ENCODE assay signal across 1 cellular context in the genomic region with DNA sequence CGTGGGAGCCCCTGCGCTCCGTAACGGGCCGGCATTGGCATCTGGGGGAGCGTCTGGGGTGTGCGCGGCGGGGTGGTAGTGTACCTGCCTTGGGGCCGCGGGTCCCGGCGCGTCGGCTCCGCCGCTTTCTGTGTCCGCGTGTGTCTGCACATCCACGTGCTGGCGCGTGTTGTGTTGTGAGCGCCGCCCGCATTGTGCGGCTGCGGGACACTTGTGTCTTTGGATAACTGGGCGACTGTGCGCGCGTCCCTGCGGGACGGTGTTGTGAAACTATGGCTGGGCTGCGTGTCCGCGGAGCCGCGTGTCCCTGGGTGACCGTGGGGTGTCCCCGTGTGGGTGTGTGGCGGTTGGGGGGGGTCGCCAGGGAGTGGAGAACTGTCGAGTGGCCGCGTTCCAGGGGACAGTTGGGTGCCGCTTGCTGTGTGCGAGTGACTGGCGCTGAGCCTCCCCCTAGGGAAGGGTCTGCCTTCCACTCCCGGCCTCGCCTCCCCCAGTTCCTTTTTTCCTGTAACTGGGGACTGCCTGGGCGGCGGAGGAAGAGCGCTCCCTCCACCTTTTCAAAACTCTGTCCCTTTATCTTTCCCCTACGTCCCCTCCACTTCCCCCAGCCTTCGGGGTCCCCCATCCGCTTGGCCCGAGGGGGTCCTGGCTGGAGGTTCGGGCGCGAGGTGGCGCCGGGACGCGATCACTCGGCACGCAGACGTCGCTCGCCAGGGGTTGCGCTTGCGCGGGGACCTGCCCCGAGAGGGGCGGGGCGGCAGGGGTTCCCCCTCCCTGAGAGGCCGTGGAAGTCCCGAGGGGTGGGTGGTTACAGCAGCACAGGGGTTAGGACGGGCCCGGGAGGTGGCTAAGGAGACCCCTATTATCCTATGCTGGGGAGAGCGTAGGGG.
A peak's percentile ranks its signal among the peaks of the same experiment; 100 is the strongest.
TF ChIP-seq lines count a peak whose summit lies in the region.

No MANE protein-coding gene starts in this region.

TF ChIP-seq in HepG2, 621 proteins besides CTCF, POLR2A, EP300 and RAD21 (continued from another document and continues in another):
- TF ChIP-seq, protein P1, sequence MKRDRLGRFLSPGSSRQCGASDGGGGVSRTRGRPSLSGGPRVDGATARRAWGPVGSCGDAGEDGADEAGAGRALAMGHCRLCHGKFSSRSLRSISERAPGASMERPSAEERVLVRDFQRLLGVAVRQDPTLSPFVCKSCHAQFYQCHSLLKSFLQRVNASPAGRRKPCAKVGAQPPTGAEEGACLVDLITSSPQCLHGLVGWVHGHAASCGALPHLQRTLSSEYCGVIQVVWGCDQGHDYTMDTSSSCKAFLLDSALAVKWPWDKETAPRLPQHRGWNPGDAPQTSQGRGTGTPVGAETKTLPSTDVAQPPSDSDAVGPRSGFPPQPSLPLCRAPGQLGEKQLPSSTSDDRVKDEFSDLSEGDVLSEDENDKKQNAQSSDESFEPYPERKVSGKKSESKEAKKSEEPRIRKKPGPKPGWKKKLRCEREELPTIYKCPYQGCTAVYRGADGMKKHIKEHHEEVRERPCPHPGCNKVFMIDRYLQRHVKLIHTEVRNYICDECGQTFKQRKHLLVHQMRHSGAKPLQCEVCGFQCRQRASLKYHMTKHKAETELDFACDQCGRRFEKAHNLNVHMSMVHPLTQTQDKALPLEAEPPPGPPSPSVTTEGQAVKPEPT (CRISPR knock-in tag; IDR thresholded peaks at IDR 0.05; ENCODE audit: low read depth) = 0 out of 2 replicates have a peak, but pooled peaks have one; percentile 28
- TF ChIP-seq SMARCC2 (IDR thresholded peaks at IDR 0.05) (no peak), HOXD1 (CRISPR knock-in tag; IDR thresholded peaks at IDR 0.05) (0 out of 2 replicates have a peak, but pooled peaks have one; percentile 20), NFE2 (CRISPR knock-in tag; IDR thresholded peaks at IDR 0.05) (no peak), FLYWCH1 (CRISPR knock-in tag; IDR thresholded peaks at IDR 0.05) (no peak), EED (CRISPR knock-in tag; IDR thresholded peaks at IDR 0.05) (no peak), ATRX (CRISPR knock-in tag; IDR thresholded peaks at IDR 0.05; ENCODE audit: borderline replicate concordance) (no peak), MEIS2 (CRISPR knock-in tag; IDR thresholded peaks at IDR 0.05) (no peak), ZNF552 (CRISPR knock-in tag; IDR thresholded peaks at IDR 0.05; ENCODE audit: borderline replicate concordance) (no peak), BORCS8-MEF2B (CRISPR knock-in tag; IDR thresholded peaks at IDR 0.05) (no peak), ASH2L (IDR thresholded peaks at IDR 0.05; ENCODE audit: insufficient read length, low read depth, low read length) (no peak), WIZ (CRISPR knock-in tag; IDR thresholded peaks at IDR 0.05) (no peak), REPIN1 (CRISPR knock-in tag; IDR thresholded peaks at IDR 0.05; ENCODE audit: borderline replicate concordance, low read depth) (no peak), ATAD3A (CRISPR knock-in tag; IDR thresholded peaks at IDR 0.05) (no peak), ZNF557 (CRISPR knock-in tag; IDR thresholded peaks at IDR 0.05) (no peak), ZSCAN9 (CRISPR knock-in tag; IDR thresholded peaks at IDR 0.05; ENCODE audit: borderline replicate concordance) (peak; percentile 23; the same call in 1 of the 2 replicates), ZNF451 (CRISPR knock-in tag; IDR thresholded peaks at IDR 0.05) (peak; percentile 67; the same call in 1 of the 2 replicates), FOXK2 (IDR thresholded peaks at IDR 0.05) (no peak), JARID2 (CRISPR knock-in tag; IDR thresholded peaks at IDR 0.05; ENCODE audit: insufficient replicate concordance) (no peak), TEAD2 (CRISPR knock-in tag; IDR thresholded peaks at IDR 0.05) (no peak), MLLT10 (CRISPR knock-in tag; IDR thresholded peaks at IDR 0.05) (no peak), PHF20 (CRISPR knock-in tag; IDR thresholded peaks at IDR 0.05) (no peak), GATAD1 (CRISPR knock-in tag; IDR thresholded peaks at IDR 0.05) (no peak)
- TF ChIP-seq, protein P2, sequence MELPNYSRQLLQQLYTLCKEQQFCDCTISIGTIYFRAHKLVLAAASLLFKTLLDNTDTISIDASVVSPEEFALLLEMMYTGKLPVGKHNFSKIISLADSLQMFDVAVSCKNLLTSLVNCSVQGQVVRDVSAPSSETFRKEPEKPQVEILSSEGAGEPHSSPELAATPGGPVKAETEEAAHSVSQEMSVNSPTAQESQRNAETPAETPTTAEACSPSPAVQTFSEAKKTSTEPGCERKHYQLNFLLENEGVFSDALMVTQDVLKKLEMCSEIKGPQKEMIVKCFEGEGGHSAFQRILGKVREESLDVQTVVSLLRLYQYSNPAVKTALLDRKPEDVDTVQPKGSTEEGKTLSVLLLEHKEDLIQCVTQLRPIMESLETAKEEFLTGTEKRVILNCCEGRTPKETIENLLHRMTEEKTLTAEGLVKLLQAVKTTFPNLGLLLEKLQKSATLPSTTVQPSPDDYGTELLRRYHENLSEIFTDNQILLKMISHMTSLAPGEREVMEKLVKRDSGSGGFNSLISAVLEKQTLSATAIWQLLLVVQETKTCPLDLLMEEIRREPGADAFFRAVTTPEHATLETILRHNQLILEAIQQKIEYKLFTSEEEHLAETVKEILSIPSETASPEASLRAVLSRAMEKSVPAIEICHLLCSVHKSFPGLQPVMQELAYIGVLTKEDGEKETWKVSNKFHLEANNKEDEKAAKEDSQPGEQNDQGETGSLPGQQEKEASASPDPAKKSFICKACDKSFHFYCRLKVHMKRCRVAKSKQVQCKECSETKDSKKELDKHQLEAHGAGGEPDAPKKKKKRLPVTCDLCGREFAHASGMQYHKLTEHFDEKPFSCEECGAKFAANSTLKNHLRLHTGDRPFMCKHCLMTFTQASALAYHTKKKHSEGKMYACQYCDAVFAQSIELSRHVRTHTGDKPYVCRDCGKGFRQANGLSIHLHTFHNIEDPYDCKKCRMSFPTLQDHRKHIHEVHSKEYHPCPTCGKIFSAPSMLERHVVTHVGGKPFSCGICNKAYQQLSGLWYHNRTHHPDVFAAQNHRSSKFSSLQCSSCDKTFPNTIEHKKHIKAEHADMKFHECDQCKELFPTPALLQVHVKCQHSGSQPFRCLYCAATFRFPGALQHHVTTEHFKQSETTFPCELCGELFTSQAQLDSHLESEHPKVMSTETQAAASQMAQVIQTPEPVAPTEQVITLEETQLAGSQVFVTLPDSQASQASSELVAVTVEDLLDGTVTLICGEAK (IDR thresholded peaks at IDR 0.05) = no peak
- TF ChIP-seq, protein P2 (CRISPR knock-in tag; IDR thresholded peaks at IDR 0.05) = peak; percentile 52; the same call in 1 of the 2 replicates
- TF ChIP-seq, protein P3, sequence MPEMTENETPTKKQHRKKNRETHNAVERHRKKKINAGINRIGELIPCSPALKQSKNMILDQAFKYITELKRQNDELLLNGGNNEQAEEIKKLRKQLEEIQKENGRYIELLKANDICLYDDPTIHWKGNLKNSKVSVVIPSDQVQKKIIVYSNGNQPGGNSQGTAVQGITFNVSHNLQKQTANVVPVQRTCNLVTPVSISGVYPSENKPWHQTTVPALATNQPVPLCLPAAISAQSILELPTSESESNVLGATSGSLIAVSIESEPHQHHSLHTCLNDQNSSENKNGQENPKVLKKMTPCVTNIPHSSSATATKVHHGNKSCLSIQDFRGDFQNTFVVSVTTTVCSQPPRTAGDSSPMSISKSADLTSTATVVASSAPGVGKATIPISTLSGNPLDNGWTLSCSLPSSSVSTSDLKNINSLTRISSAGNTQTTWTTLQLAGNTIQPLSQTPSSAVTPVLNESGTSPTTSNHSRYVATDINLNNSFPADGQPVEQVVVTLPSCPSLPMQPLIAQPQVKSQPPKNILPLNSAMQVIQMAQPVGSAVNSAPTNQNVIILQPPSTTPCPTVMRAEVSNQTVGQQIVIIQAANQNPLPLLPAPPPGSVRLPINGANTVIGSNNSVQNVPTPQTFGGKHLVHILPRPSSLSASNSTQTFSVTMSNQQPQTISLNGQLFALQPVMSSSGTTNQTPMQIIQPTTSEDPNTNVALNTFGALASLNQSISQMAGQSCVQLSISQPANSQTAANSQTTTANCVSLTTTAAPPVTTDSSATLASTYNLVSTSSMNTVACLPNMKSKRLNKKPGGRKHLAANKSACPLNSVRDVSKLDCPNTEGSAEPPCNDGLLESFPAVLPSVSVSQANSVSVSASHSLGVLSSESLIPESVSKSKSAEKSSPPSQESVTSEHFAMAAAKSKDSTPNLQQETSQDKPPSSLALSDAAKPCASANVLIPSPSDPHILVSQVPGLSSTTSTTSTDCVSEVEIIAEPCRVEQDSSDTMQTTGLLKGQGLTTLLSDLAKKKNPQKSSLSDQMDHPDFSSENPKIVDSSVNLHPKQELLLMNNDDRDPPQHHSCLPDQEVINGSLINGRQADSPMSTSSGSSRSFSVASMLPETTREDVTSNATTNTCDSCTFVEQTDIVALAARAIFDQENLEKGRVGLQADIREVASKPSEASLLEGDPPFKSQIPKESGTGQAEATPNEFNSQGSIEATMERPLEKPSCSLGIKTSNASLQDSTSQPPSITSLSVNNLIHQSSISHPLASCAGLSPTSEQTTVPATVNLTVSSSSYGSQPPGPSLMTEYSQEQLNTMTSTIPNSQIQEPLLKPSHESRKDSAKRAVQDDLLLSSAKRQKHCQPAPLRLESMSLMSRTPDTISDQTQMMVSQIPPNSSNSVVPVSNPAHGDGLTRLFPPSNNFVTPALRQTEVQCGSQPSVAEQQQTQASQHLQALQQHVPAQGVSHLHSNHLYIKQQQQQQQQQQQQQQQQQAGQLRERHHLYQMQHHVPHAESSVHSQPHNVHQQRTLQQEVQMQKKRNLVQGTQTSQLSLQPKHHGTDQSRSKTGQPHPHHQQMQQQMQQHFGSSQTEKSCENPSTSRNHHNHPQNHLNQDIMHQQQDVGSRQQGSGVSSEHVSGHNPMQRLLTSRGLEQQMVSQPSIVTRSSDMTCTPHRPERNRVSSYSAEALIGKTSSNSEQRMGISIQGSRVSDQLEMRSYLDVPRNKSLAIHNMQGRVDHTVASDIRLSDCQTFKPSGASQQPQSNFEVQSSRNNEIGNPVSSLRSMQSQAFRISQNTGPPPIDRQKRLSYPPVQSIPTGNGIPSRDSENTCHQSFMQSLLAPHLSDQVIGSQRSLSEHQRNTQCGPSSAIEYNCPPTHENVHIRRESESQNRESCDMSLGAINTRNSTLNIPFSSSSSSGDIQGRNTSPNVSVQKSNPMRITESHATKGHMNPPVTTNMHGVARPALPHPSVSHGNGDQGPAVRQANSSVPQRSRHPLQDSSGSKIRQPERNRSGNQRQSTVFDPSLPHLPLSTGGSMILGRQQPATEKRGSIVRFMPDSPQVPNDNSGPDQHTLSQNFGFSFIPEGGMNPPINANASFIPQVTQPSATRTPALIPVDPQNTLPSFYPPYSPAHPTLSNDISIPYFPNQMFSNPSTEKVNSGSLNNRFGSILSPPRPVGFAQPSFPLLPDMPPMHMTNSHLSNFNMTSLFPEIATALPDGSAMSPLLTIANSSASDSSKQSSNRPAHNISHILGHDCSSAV (CRISPR knock-in tag; IDR thresholded peaks at IDR 0.05; ENCODE audit: borderline replicate concordance) = no peak
- TF ChIP-seq, protein P4, sequence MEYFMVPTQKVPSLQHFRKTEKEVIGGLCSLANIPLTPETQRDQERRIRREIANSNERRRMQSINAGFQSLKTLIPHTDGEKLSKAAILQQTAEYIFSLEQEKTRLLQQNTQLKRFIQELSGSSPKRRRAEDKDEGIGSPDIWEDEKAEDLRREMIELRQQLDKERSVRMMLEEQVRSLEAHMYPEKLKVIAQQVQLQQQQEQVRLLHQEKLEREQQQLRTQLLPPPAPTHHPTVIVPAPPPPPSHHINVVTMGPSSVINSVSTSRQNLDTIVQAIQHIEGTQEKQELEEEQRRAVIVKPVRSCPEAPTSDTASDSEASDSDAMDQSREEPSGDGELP (IDR thresholded peaks at IDR 0.05; ENCODE audit: borderline replicate concordance, low read depth) = no peak
- TF ChIP-seq, protein P5, sequence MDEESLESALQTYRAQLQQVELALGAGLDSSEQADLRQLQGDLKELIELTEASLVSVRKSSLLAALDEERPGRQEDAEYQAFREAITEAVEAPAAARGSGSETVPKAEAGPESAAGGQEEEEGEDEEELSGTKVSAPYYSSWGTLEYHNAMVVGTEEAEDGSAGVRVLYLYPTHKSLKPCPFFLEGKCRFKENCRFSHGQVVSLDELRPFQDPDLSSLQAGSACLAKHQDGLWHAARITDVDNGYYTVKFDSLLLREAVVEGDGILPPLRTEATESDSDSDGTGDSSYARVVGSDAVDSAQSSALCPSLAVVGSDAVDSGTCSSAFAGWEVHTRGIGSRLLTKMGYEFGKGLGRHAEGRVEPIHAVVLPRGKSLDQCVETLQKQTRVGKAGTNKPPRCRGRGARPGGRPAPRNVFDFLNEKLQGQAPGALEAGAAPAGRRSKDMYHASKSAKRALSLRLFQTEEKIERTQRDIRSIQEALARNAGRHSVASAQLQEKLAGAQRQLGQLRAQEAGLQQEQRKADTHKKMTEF (CRISPR knock-in tag; IDR thresholded peaks at IDR 0.05) = no peak; the same call in 1 of the 2 replicates
- TF ChIP-seq, protein P6, sequence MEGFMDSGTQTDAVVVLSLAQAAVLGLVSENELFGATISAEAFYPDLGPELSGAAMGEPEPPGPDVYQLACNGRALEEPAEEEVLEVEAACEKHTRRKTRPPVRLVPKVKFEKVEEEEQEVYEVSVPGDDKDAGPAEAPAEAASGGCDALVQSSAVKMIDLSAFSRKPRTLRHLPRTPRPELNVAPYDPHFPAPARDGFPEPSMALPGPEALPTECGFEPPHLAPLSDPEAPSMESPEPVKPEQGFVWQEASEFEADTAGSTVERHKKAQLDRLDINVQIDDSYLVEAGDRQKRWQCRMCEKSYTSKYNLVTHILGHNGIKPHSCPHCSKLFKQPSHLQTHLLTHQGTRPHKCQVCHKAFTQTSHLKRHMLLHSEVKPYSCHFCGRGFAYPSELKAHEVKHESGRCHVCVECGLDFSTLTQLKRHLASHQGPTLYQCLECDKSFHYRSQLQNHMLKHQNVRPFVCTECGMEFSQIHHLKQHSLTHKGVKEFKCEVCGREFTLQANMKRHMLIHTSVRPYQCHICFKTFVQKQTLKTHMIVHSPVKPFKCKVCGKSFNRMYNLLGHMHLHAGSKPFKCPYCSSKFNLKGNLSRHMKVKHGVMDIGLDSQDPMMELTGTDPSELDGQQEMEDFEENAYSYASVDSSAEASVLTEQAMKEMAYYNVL (CRISPR knock-in tag; IDR thresholded peaks at IDR 0.05; ENCODE audit: borderline replicate concordance) = no peak
